12 cellular contexts compared by ENCODE assay signal in genomic region chr12:93080994-93081809, GRCh38.
DNase-seq lines count a peak whose midpoint lies in the region; ATAC-seq and TF ChIP-seq lines count a peak whose summit lies in the region.
"Had no signal": no experiment of that assay in that cellular context is flagged by ENCODE, and none has a peak within 500 bp of the region (broad histone marks: within the 10 kb centered on the region; RNA-seq: fewer than 3 reads in every experiment).

No MANE protein-coding gene starts in this region.

- intact Hi-C loops in IMR-90 (cut with micrococcal nuclease) (no loop called here), testis (cut with DNase I; ENCODE audit: low total_unique reads) (no loop called here)

- H3K4me2 ChIP-seq in IMR-90 (ENCODE audit: low read depth, low read length) (no peak overlapping the region), mesenchymal stem cell (ENCODE audit: low read length, poor library complexity, severe bottlenecking) (no peak overlapping the region)

- H3K9me1 ChIP-seq in IMR-90 (ENCODE audit: insufficient read depth, low read length), result 0 out of 2 replicates have a peak, but pooled peaks cover 2% of the 10 kb centered on the region

- H2BK15ac ChIP-seq in IMR-90 (ENCODE audit: low read depth, low read length) (peak overlapping the region; percentile 59; the same call in 2 of the 3 replicates), mesenchymal stem cell (ENCODE audit: low read depth, poor library complexity, severe bottlenecking) (no peak overlapping the region)

- H4K20me1 ChIP-seq in IMR-90 (ENCODE audit: insufficient read depth, low read length), result no peaks in the 10 kb centered on the region

- H3K4ac ChIP-seq in IMR-90 (ENCODE audit: low read depth, low read length) (peak overlapping the region; percentile 80), mesenchymal stem cell (ENCODE audit: low read depth in 1 of 2, low read length in 2 of 2) (peak overlapping the region; percentile 68 to 87)

- H2AK9ac ChIP-seq in IMR-90 (replicated peaks; ENCODE audit: low read depth, low read length, poor library complexity), result peak overlapping the region; percentile 46

- H3K79me1 ChIP-seq in IMR-90 (ENCODE audit: low read depth in 1 of 2, low read length in 2 of 2), result no peaks in the 10 kb centered on the region
- H3K79me1 ChIP-seq in mesenchymal stem cell (replicated peaks; ENCODE audit: low read length, poor library complexity, severe bottlenecking), result no peaks in the 10 kb centered on the region

- dilution Hi-C loops in IMR-90 (cut with HindIII; ENCODE audit: low sequenced_read_pairs, unreplicated experiment), result no loop called here

- POLR2A ChIA-PET in IMR-90 (lab: Charles Lee; ENCODE audit: unreplicated experiment), result no interaction called here

- H3K36me3 Mint-ChIP-seq in activated naive CD4-positive, alpha-beta T cell treated with anti-CD3 and anti-CD28 coated beads, Interleukin-2, amount 50 U/mL, for 72 hours, result peaks cover 0 to 5% of the 10 kb centered on the region in 2 donors

- DNase-seq in AG10803 (ENCODE audit: low read depth), result peak; percentile 16
- peak; percentile 52 for DNase-seq in IMR-90
- peak; percentile 57 for DNase-seq in dedifferentiated amniotic fluid mesenchymal stem cell (ENCODE audit: extremely low spot score)
- peak; percentile 37 for DNase-seq in mesenchymal stem cell
- DNase-seq in activated naive CD4-positive, alpha-beta T cell treated with anti-CD3 and anti-CD28 coated beads, Interleukin-2, amount 50 U/mL, for 72 hours (ENCODE audit: low spot score in 2 of 2), result no peak
- no peak for DNase-seq in testis
- DNase-seq in DMS53 treated with DMSO at 0.1 percent for 48 hours (lab: John Stamatoyannopoulos, UW; ENCODE audit: unreplicated experiment), result no peak
- DNase-seq: activated naive CD4-positive, alpha-beta T cell; GM23248; SJCRH30; stomach had no signal

- TF ChIP-seq CTCF in AG10803 (conservative IDR thresholded peaks at IDR 0.05; ENCODE audit: low read length) (no peak), IMR-90 (conservative IDR thresholded peaks at IDR 0.05; ENCODE audit: low read depth, low read length) (no peak), testis (IDR thresholded peaks at IDR 0.05) (no peak)

- 100% methylated on average over 2 of the region's 10 CpGs; no CpG with 5 or more reads in 1 of the 2 experiments for WGBS in IMR-90 (ENCODE audit: extremely low coverage in 2 of 2, insufficient read length in 1 of 2), 2 experiments
- 68% methylated on average over 10 of the region's 10 CpGs for WGBS in mesenchymal stem cell
- WGBS in testis, 2 donors, result 56 to 71% methylated on average over 10 of the region's 10 CpGs

- ATAC-seq in IMR-90 (ENCODE audit: low read depth) (peak; percentile 59), GM19351 (IDR thresholded peaks at IDR 0.05; ENCODE audit: unreplicated experiment) (no peak)
- ATAC-seq in activated naive CD4-positive, alpha-beta T cell treated with anti-CD3 and anti-CD28 coated beads, Interleukin-2, amount 50 U/mL, for 72 hours, result no peak

- no peak overlapping the region for H3K27ac Mint-ChIP-seq in activated naive CD4-positive, alpha-beta T cell treated with anti-CD3 and anti-CD28 coated beads, Interleukin-2, amount 50 U/mL, for 72 hours

- H3K4me3 ChIP-seq in AG10803 (ENCODE audit: low read length) (no peak overlapping the region), IMR-90 (ENCODE audit: insufficient read depth, low read depth, low read length) (no peak overlapping the region), mesenchymal stem cell (ENCODE audit: insufficient read depth in 1 of 2, low read depth in 1 of 2, low read length in 2 of 2) (peak overlapping the region in 1 of 2 experiments; percentile 39), testis (no peak overlapping the region)
- H3K4me3 ChIP-seq: GM23248, SJCRH30, stomach had no signal

- in situ Hi-C loops in IMR-90 (cut with MboI; ENCODE audit: low sequenced_read_pairs), result no loop called here

- peak overlapping the region; percentile 93 for H2BK20ac ChIP-seq in IMR-90 (ENCODE audit: low read depth, low read length)

- H2BK120ac ChIP-seq in IMR-90 (ENCODE audit: low read depth, low read length), result peak overlapping the region; percentile 85
- H2BK120ac ChIP-seq in mesenchymal stem cell (ENCODE audit: low read depth, low read length), result peak overlapping the region; percentile 64

- H2AFZ ChIP-seq in IMR-90 (replicated peaks; ENCODE audit: low read length, poor library complexity), result peak overlapping the region; percentile 80
- no peak overlapping the region for H2AFZ ChIP-seq in mesenchymal stem cell (ENCODE audit: low read depth, low read length)
- H2AFZ ChIP-seq: GM23248 had no signal

- TF ChIP-seq RAD21 in IMR-90 (IDR thresholded peaks at IDR 0.05; ENCODE audit: low read length), result no peak

- H2BK12ac ChIP-seq in mesenchymal stem cell (ENCODE audit: low read length in 2 of 2), result peak overlapping the region; percentile 69 to 97

- TF ChIP-seq POLR2A in IMR-90 (IDR thresholded peaks at IDR 0.05; ENCODE audit: low read depth, low read length) (no peak), testis (IDR thresholded peaks at IDR 0.05) (no peak)

- H3K18ac ChIP-seq in IMR-90 (ENCODE audit: low read depth, low read length) (0 out of 2 replicates have a peak overlapping the region, but pooled peaks have one; percentile 2), mesenchymal stem cell (ENCODE audit: low read depth in 1 of 2, low read length in 2 of 2) (peak overlapping the region in 1 of 2 experiments; percentile 83)

- peak overlapping the region; percentile 63 for H2BK5ac ChIP-seq in IMR-90 (ENCODE audit: low read depth, low read length, poor library complexity, severe bottlenecking)
- H2BK5ac ChIP-seq in mesenchymal stem cell (ENCODE audit: low read depth, low read length, poor library complexity, severe bottlenecking), result peak overlapping the region; percentile 73

- H3K4me1 ChIP-seq in IMR-90 (ENCODE audit: control insufficient read depth, insufficient read depth, low read length) (peaks cover 3% of the 10 kb centered on the region), mesenchymal stem cell (ENCODE audit: control insufficient read depth, insufficient read depth, low read depth, low read length) (peaks cover 6% of the 10 kb centered on the region), testis (peaks cover 3% of the 10 kb centered on the region)
- H3K4me1 ChIP-seq: SJCRH30, stomach had no signal

- no peak overlapping the region for H3K56ac ChIP-seq in IMR-90 (ENCODE audit: extremely low read depth, insufficient read depth, low read length)

- H3K27me3 ChIP-seq in IMR-90 (ENCODE audit: control insufficient read depth, insufficient read depth, low read length) (no peaks in the 10 kb centered on the region), mesenchymal stem cell (ENCODE audit: control insufficient read depth in 1 of 2, insufficient read depth in 1 of 2, low read length in 2 of 2) (peaks cover 0 to 3% of the 10 kb centered on the region in 2 experiments), testis (no peaks in the 10 kb centered on the region)
- H3K27me3 ChIP-seq: SJCRH30, stomach had no signal

- H4K91ac ChIP-seq in IMR-90 (ENCODE audit: insufficient read depth, low read depth, low read length), result peak overlapping the region; percentile 66
- peak overlapping the region; percentile 94 for H4K91ac ChIP-seq in mesenchymal stem cell (ENCODE audit: low read length)

- H2AK5ac ChIP-seq in IMR-90 (ENCODE audit: low read depth, low read length), result peak overlapping the region; percentile 94; the same call in 1 of the 2 replicates
- H2AK5ac ChIP-seq in mesenchymal stem cell (ENCODE audit: low read length, severe bottlenecking), result peak overlapping the region; percentile 99

- H3K9me3 ChIP-seq in IMR-90 (ENCODE audit: control insufficient read depth, insufficient read depth, low read length) (no peaks in the 10 kb centered on the region), mesenchymal stem cell (ENCODE audit: control insufficient read depth, low read length) (peaks cover 3% of the 10 kb centered on the region), testis (no peaks in the 10 kb centered on the region)
- H3K9me3 ChIP-seq: SJCRH30 had no signal

- peak overlapping the region; percentile 3; the same call in 1 of the 2 replicates for H4K5ac ChIP-seq in IMR-90 (ENCODE audit: low read depth, low read length)

- H4K8ac ChIP-seq in IMR-90 (ENCODE audit: low read depth in 2 of 2, low read length in 2 of 2), result peak overlapping the region in 1 of 2 experiments; percentile 73; a peak in 2 of 4 replicates
- peak overlapping the region; percentile 80 for H4K8ac ChIP-seq in mesenchymal stem cell (ENCODE audit: low read length)

- H3K9ac ChIP-seq in IMR-90 (ENCODE audit: low read depth, low read length) (no peak overlapping the region), mesenchymal stem cell (ENCODE audit: low read length) (no peak overlapping the region)
- H3K9ac ChIP-seq: GM23248 had no signal

- H3K36me3 ChIP-seq in IMR-90 (ENCODE audit: control insufficient read depth, insufficient read depth, low read length) (no peaks in the 10 kb centered on the region), mesenchymal stem cell (ENCODE audit: control insufficient read depth in 1 of 2, insufficient read depth in 2 of 2, low read depth in 1 of 2, low read length in 2 of 2) (no peaks in the 10 kb centered on the region), testis (ENCODE audit: low read depth, missing control alignments) (no peaks in the 10 kb centered on the region)
- H3K36me3 ChIP-seq: SJCRH30, stomach had no signal

- peaks cover 0 to 10% of the 10 kb centered on the region in 2 donors for H3K9me3 Mint-ChIP-seq in activated naive CD4-positive, alpha-beta T cell treated with anti-CD3 and anti-CD28 coated beads, Interleukin-2, amount 50 U/mL, for 72 hours

- CTCF ChIA-PET in IMR-90 (lab: Yijun Ruan, JAX), result no interaction called here

- H3K23ac ChIP-seq in IMR-90 (ENCODE audit: low read depth, low read length) (peak overlapping the region; percentile 80), mesenchymal stem cell (ENCODE audit: low read length in 2 of 2) (no peak overlapping the region)

- no peak overlapping the region for H3K27ac ChIP-seq in IMR-90 (ENCODE audit: insufficient read depth, low read length)
- H3K27ac ChIP-seq in mesenchymal stem cell (ENCODE audit: low read length, poor library complexity, severe bottlenecking), result peak overlapping the region; percentile 91
- H3K27ac ChIP-seq in testis, result no peak overlapping the region
- H3K27ac ChIP-seq: GM23248, SJCRH30, stomach had no signal

- BruUV-seq in IMR-90 (replicated peaks; lab: Mats Ljungman, UMichigan), result no TSS peak

- peak overlapping the region; percentile 79 for H3K14ac ChIP-seq in IMR-90 (replicated peaks; ENCODE audit: low read depth, low read length)
- H3K14ac ChIP-seq in mesenchymal stem cell (ENCODE audit: low read length in 2 of 2), result no peak overlapping the region

TF ChIP-seq in IMR-90, 13 proteins besides CTCF, POLR2A, EP300 and RAD21 (continues in another document):
- TF ChIP-seq SMC3 (IDR thresholded peaks at IDR 0.05; ENCODE audit: low read depth, low read length), result no peak
- no peak for TF ChIP-seq MAZ (IDR thresholded peaks at IDR 0.05; ENCODE audit: borderline replicate concordance, low read depth, low read length)

Comparison
In these comparisons a context has a peak if more than half of its experiments do, and no peak if none do; other contexts are left out.
1. DNase-seq: peak in AG10803 (single experiment), IMR-90 (single experiment), dedifferentiated amniotic fluid mesenchymal stem cell (single experiment) and mesenchymal stem cell (single experiment); none in activated naive CD4-positive, alpha-beta T cell treated with anti-CD3 and anti-CD28 coated beads, Interleukin-2, amount 50 U/mL, for 72 hours (0 of 2), testis (single experiment) and DMS53 treated with DMSO at 0.1 percent for 48 hours (single experiment).